In genomic region chr19:3520166-3521103, GRCh38 we compare ENCODE assay signal across 16 cellular contexts. TPM values are rescaled to one million over a fixed set of nuclear protein-coding genes. Genes with fewer than 3 reads are reported as not detected.
A peak's percentile ranks its signal among the peaks of the same experiment; 100 is the strongest.
DNase-seq lines count a peak whose midpoint lies in the region; ATAC-seq lines count a peak whose summit lies in the region.
"Had no signal": no experiment of that assay in that cellular context is flagged by ENCODE, and none has a peak within 500 bp of the region (broad histone marks: within the 10 kb centered on the region; RNA-seq: fewer than 3 reads in every experiment).

No MANE protein-coding gene starts in this region.

- peak overlapping the region; percentile 18 for H3K27ac ChIP-seq in CD8-positive, alpha-beta memory T cell (ENCODE audit: low read depth, low read length)
- peak overlapping the region; percentile 13 for H3K27ac ChIP-seq in duodenal mucosa (ENCODE audit: low read depth, low read length)
- H3K27ac ChIP-seq: uterus had no signal

- no peak overlapping the region for H3K4me3 ChIP-seq in CD8-positive, alpha-beta memory T cell (ENCODE audit: low read length)
- H3K4me3 ChIP-seq in duodenal mucosa (ENCODE audit: low read depth in 1 of 2, low read length in 2 of 2): peak overlapping the region in 1 of 2 donors; percentile 10
- H3K4me3 ChIP-seq: MG63, uterus had no signal

- CTCF ChIA-PET in CD8-positive, alpha-beta memory T cell (lab: Charles Lee): interaction anchor here (0.9 kb wide), 1 partner anchor 102 kb away, joined by 3 read pairs; no protein-coding TSS in a partner anchor

- H3K27me3 ChIP-seq in CD8-positive, alpha-beta memory T cell (ENCODE audit: insufficient read depth, low read length, poor library complexity, severe bottlenecking): no peaks in the 10 kb centered on the region
- no peaks in the 10 kb centered on the region for H3K27me3 ChIP-seq in duodenal mucosa (ENCODE audit: control insufficient read depth in 1 of 2, insufficient read depth in 2 of 2, low read length in 2 of 2)
- H3K27me3 ChIP-seq: MG63, uterus had no signal

- ATAC-seq in GM21390 (IDR thresholded peaks at IDR 0.05; ENCODE audit: unreplicated experiment) (no peak), HG02623 (IDR thresholded peaks at IDR 0.05; ENCODE audit: unreplicated experiment) (no peak)
- ATAC-seq: activated CD4-positive, CD25-positive, alpha-beta regulatory T cell treated with anti-CD3 and anti-CD28 coated beads, Interleukin-2, amount 50 U/mL, for 24 hours had no signal

- H3K36me3 ChIP-seq in CD8-positive, alpha-beta memory T cell (ENCODE audit: insufficient read depth, low read length): no peaks in the 10 kb centered on the region
- peaks cover 20 to 39% of the 10 kb centered on the region in 2 donors for H3K36me3 ChIP-seq in duodenal mucosa (ENCODE audit: control insufficient read depth in 1 of 2, insufficient read depth in 2 of 2, low read length in 2 of 2)
- H3K36me3 ChIP-seq: MG63, uterus had no signal

- peaks cover 19% of the 10 kb centered on the region for H3K4me1 ChIP-seq in CD8-positive, alpha-beta memory T cell (ENCODE audit: insufficient read depth, low read length)
- H3K4me1 ChIP-seq in duodenal mucosa (ENCODE audit: control insufficient read depth in 1 of 2, insufficient read depth in 2 of 2, low read length in 2 of 2): peaks cover 24% of the 10 kb centered on the region in 2 donors
- H3K4me1 ChIP-seq: uterus had no signal

- no peaks in the 10 kb centered on the region for H3K9me3 Mint-ChIP-seq in CD8-positive, alpha-beta memory T cell
- H3K9me3 Mint-ChIP-seq: nephron had no signal

- no peaks in the 10 kb centered on the region for H3K27me3 Mint-ChIP-seq in CD8-positive, alpha-beta memory T cell

- peaks cover 0 to 49% (median 4%) of the 10 kb centered on the region in 3 donors for H3K36me3 Mint-ChIP-seq in CD8-positive, alpha-beta memory T cell

- H3K4me3 Mint-ChIP-seq in CD8-positive, alpha-beta memory T cell: no peak overlapping the region
- H3K4me3 Mint-ChIP-seq: nephron had no signal

- no peaks in the 10 kb centered on the region for H3K9me3 ChIP-seq in CD8-positive, alpha-beta memory T cell (ENCODE audit: low read length)
- no peaks in the 10 kb centered on the region for H3K9me3 ChIP-seq in duodenal mucosa (ENCODE audit: control insufficient read depth in 1 of 2, low read length in 2 of 2)
- H3K9me3 ChIP-seq: MG63, uterus had no signal

- no peak for DNase-seq in CD8-positive, alpha-beta memory T cell
- peak; percentile 59 for DNase-seq in NCI-H69 (lab: John Stamatoyannopoulos, UW)
- peak; percentile 52 for DNase-seq in myocyte (ENCODE audit: low read depth)
- DNase-seq in RKO (ENCODE audit: low spot score): no peak
- no peak for DNase-seq in activated gamma-delta T cell (lab: John Stamatoyannopoulos, UW)
- DNase-seq: EL, MG63, NCI-H510A treated with DMSO at 0.1 percent for 48 hours, SIG-M5, uterus had no signal

- POLR2A ChIA-PET in CD8-positive, alpha-beta memory T cell (lab: Charles Lee): no interaction called here

- peak overlapping the region; percentile 22 to 61 for H3K9ac ChIP-seq in duodenal mucosa (ENCODE audit: low read depth in 1 of 2, low read length in 2 of 2)

- H3K4me1 Mint-ChIP-seq in CD8-positive, alpha-beta memory T cell: peaks cover 13 to 43% (median 27%) of the 10 kb centered on the region in 3 donors

- H3K27ac Mint-ChIP-seq in CD8-positive, alpha-beta memory T cell: peak overlapping the region in 3 of 8 donors; percentile 27 to 78 (median 53)

RNA-seq across cellular contexts. Expression of gene FZR1, which starts 14.3 kb away (rescaled TPM):
- total RNA-seq in CD8-positive, alpha-beta memory T cell: 10 to 100 TPM; 36.7 to 36.9 TPM
- 14.4 TPM for polyA plus RNA-seq in CD8-positive, alpha-beta memory T cell
- 33.8 and 49.4 TPM in 2 replicates for total RNA-seq in myocyte
- 39.8 TPM for polyA plus RNA-seq in myocyte (2012)

RNA-seq across cellular contexts. Expression of gene TEKTIP1, which starts 18.5 kb away (rescaled TPM):
- 1 to 10 TPM; 1.0 to 1.2 TPM for total RNA-seq in CD8-positive, alpha-beta memory T cell
- polyA plus RNA-seq in CD8-positive, alpha-beta memory T cell: 0.38 TPM
- not detected in 2 replicates for total RNA-seq in myocyte
- 3.7 TPM for polyA plus RNA-seq in myocyte (2012)
- total RNA-seq: fibroblast of lung had no signal
- polyA plus RNA-seq: fibroblast of lung had no signal

RNA-seq across cellular contexts. Expression of gene DOHH, which starts 20.0 kb away (rescaled TPM):
- 10 to 100 TPM; 21.3 to 21.4 TPM for total RNA-seq in CD8-positive, alpha-beta memory T cell
- polyA plus RNA-seq in CD8-positive, alpha-beta memory T cell: 14.0 TPM
- total RNA-seq in myocyte: 17.5 and 24.1 TPM in 2 replicates
- 12.9 TPM for polyA plus RNA-seq in myocyte (2012)

RNA-seq across cellular contexts. Expression of gene MFSD12, which starts 37.0 kb away (rescaled TPM):
- 100 to 1,000 TPM; 114 to 119 TPM for total RNA-seq in CD8-positive, alpha-beta memory T cell
- 48.9 TPM for polyA plus RNA-seq in CD8-positive, alpha-beta memory T cell
- total RNA-seq in myocyte: 107 and 146 TPM in 2 replicates
- 109 TPM for polyA plus RNA-seq in myocyte (2012)

RNA-seq across cellular contexts. Expression of gene SMIM44, which starts 37.2 kb away (rescaled TPM):
- not detected for total RNA-seq in CD8-positive, alpha-beta memory T cell
- polyA plus RNA-seq in CD8-positive, alpha-beta memory T cell: not detected
- total RNA-seq in myocyte: not detected in 2 replicates
- polyA plus RNA-seq in myocyte (2012): not detected
- total RNA-seq: fibroblast of lung, uterus had no signal
- polyA plus RNA-seq: fibroblast of lung had no signal

Comparison
In these comparisons a context has a peak if more than half of its experiments do, and no peak if none do; other contexts are left out.
1. DNase-seq: peak in NCI-H69 (single experiment) and myocyte (single experiment); none in CD8-positive, alpha-beta memory T cell (0 of 5), RKO (single experiment) and activated gamma-delta T cell (single experiment).